In the genomic region with DNA sequence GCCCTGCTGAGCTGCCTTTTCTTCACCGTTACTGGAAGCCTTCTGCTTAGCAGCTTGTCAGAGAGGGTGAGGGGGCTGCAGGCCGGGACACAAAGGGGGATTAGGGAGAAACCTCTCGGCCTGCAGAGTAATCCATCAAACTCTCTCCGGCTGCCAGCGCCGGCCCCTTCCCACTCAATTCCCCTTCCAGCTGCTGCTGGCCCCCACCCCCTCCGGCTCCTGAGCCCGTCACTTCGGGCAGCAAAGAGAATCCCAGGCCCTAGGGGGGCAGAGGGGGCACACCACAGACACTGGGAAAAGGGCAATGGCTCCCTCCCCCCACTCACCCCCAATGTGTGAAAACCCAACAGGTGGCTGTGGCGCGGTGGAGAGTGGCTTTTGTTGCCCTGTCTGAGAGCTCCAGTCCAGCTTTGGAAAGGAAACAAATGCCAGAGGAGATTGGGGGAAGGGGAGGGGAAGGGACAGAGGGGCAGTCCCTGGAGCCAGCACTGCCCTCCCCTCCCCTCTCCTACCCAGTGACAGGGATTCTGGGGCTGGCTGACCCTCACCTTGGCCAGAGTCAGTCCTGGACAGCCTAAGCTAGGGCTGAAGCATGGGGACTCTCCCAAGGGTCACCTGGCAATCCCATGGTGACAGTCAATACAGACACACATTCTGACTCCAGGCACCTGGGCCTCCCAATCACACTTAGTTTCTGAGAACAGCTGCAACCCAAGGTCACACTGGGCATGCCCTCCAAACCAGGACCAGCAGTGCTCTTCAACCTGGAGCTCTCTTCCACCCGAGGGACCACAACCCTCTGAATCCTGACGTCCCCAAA, we compare ENCODE assay signal across 18 cellular contexts. TPM values are rescaled to one million over a fixed set of nuclear protein-coding genes. Genes with fewer than 3 reads are reported as not detected.
DNase-seq lines count a peak whose midpoint lies in the region; ATAC-seq, FAIRE-seq and TF ChIP-seq lines count a peak whose summit lies in the region.
"Had no signal": no experiment of that assay in that cellular context is flagged by ENCODE, and none has a peak within 500 bp of the region (broad histone marks: within the 10 kb centered on the region; RNA-seq: fewer than 3 reads in every experiment).

No MANE protein-coding gene starts in this region.

- in situ Hi-C loops in GM13977 (cut with MboI; ENCODE audit: low pct_unique_long_range_greater_than_20kb, low sequenced_read_pairs, unreplicated experiment): no loop called here

- H3K36me3 Mint-ChIP-seq in astrocyte (ENCODE audit: low read depth, unreplicated experiment) (no peaks in the 10 kb centered on the region), memory B cell (no peaks in the 10 kb centered on the region)
- H3K36me3 Mint-ChIP-seq: activated naive CD8-positive, alpha-beta T cell treated with anti-CD3 and anti-CD28 coated beads, Interleukin-2, amount 10 ng/mL, durations not matched to agents 7 days and 5 days had no signal

- no peaks in the 10 kb centered on the region for H3K9me3 ChIP-seq in astrocyte (ENCODE audit: insufficient read depth, low read depth, low read length)
- H3K9me3 ChIP-seq: colonic mucosa, uterus had no signal

- H3K4me1 Mint-ChIP-seq in astrocyte (ENCODE audit: low read depth, unreplicated experiment) (peaks cover 25% of the 10 kb centered on the region), memory B cell (peaks cover 55% of the 10 kb centered on the region)

- no peaks in the 10 kb centered on the region for H3K27me3 ChIP-seq in astrocyte (ENCODE audit: insufficient read depth, low read length)
- H3K27me3 ChIP-seq: colonic mucosa, uterus had no signal

- no peak overlapping the region for H3K27ac Mint-ChIP-seq in astrocyte (ENCODE audit: unreplicated experiment)
- peak overlapping the region; percentile 94 for H3K27ac Mint-ChIP-seq in memory B cell
- H3K27ac Mint-ChIP-seq: activated CD8-positive, alpha-beta T cell treated with anti-CD3 and anti-CD28 coated beads, Interleukin-2, amount 10 ng/mL, durations not matched to agents 7 days and 5 days; activated naive CD8-positive, alpha-beta T cell treated with anti-CD3 and anti-CD28 coated beads, Interleukin-2, amount 10 ng/mL, durations not matched to agents 7 days and 5 days had no signal

- peak; percentile 30 for ATAC-seq in Right ventricle myocardium inferior
- no peak for ATAC-seq in Right ventricle myocardium superior (ENCODE audit: poor library complexity)
- ATAC-seq in memory B cell (ENCODE audit: low read depth): no peak
- ATAC-seq: activated CD8-positive, alpha-beta T cell treated with anti-CD3 and anti-CD28 coated beads, Interleukin-2, amount 10 ng/mL, durations not matched to agents 7 days and 5 days had no signal

- H3K9me3 Mint-ChIP-seq in astrocyte (ENCODE audit: unreplicated experiment): no peaks in the 10 kb centered on the region
- H3K9me3 Mint-ChIP-seq in memory B cell: no peaks in the 10 kb centered on the region
- H3K9me3 Mint-ChIP-seq: activated naive CD8-positive, alpha-beta T cell treated with anti-CD3 and anti-CD28 coated beads, Interleukin-2, amount 10 ng/mL, durations not matched to agents 7 days and 5 days had no signal

- H3K27ac ChIP-seq in astrocyte (ENCODE audit: low read depth, low read length): no peak overlapping the region
- peak overlapping the region; percentile 92 for H3K27ac ChIP-seq in temporal lobe (ENCODE audit: low read depth, low read length)
- H3K27ac ChIP-seq: colonic mucosa, uterus had no signal

- FAIRE-seq in astrocyte (lab: Jason Lieb, UNC): no peak

- DNase-seq in Right ventricle myocardium inferior (ENCODE audit: missing footprints) (no peak), Right ventricle myocardium superior (no peak), astrocyte (ENCODE audit: low read depth) (no peak), memory B cell (ENCODE audit: low spot score in 2 of 2) (no peak), NCI-H187 (lab: John Stamatoyannopoulos, UW) (no peak), GF-D8 (lab: John Stamatoyannopoulos, UW) (no peak), GM13977 (ENCODE audit: low spot score) (no peak)
- DNase-seq: ACHN; activated CD8-positive, alpha-beta T cell treated with anti-CD3 and anti-CD28 coated beads, Interleukin-2, amount 10 ng/mL, durations not matched to agents 7 days and 5 days; activated naive CD8-positive, alpha-beta T cell treated with anti-CD3 and anti-CD28 coated beads, Interleukin-2, amount 10 ng/mL, durations not matched to agents 7 days and 5 days; colonic mucosa; DMS153; KBM-7; NCI-H1930; stimulated activated CD4-positive, alpha-beta T cell treated with anti-CD3 and anti-CD28 coated beads, Interleukin-15, amount 100 ng/mL, for 24 hours; T-helper 9 cell; uterus had no signal

- peaks cover 2% of the 10 kb centered on the region for H3K36me3 ChIP-seq in astrocyte (ENCODE audit: insufficient read depth, low read length)
- H3K36me3 ChIP-seq: colonic mucosa, uterus had no signal

- peaks cover 1% of the 10 kb centered on the region for H3K27me3 Mint-ChIP-seq in astrocyte (ENCODE audit: low read depth, unreplicated experiment)
- no peaks in the 10 kb centered on the region for H3K27me3 Mint-ChIP-seq in memory B cell

- no peak for TF ChIP-seq CTCF in astrocyte (IDR thresholded peaks at IDR 0.05; ENCODE audit: insufficient read depth, low read depth, low read length)
- no peak for TF ChIP-seq CTCF in GM13977 (IDR thresholded peaks at IDR 0.05; ENCODE audit: extremely low read depth, insufficient read depth, missing control alignments)

- peaks cover 18% of the 10 kb centered on the region for H3K79me2 ChIP-seq in astrocyte (ENCODE audit: insufficient read depth, low read length)

- no peak overlapping the region for H3K4me3 ChIP-seq in astrocyte (ENCODE audit: insufficient read depth, low read depth, low read length)
- H3K4me3 ChIP-seq: colonic mucosa, uterus had no signal

- H4K20me1 ChIP-seq in astrocyte (ENCODE audit: insufficient read depth, low read length): peaks cover 45% of the 10 kb centered on the region

- peaks cover 7% of the 10 kb centered on the region for H3K4me1 ChIP-seq in astrocyte (ENCODE audit: insufficient read depth, low read length)
- H3K4me1 ChIP-seq: uterus had no signal

- H2AFZ ChIP-seq in astrocyte (ENCODE audit: low read depth, low read length): no peak overlapping the region

- no peak overlapping the region for H3K9ac ChIP-seq in astrocyte (ENCODE audit: low read length)

- H3K4me2 ChIP-seq in astrocyte (ENCODE audit: low read length): no peak overlapping the region

- intact Hi-C loops in Right ventricle myocardium inferior (cut with DNase I): no loop called here
- intact Hi-C loops in Right ventricle myocardium superior (cut with DNase I): no loop called here

- H3K4me3 Mint-ChIP-seq in astrocyte (ENCODE audit: unreplicated experiment) (peak overlapping the region; percentile 57), memory B cell (peak overlapping the region; percentile 51)
- H3K4me3 Mint-ChIP-seq: activated CD8-positive, alpha-beta T cell treated with anti-CD3 and anti-CD28 coated beads, Interleukin-2, amount 10 ng/mL, durations not matched to agents 7 days and 5 days; activated naive CD8-positive, alpha-beta T cell treated with anti-CD3 and anti-CD28 coated beads, Interleukin-2, amount 10 ng/mL, durations not matched to agents 7 days and 5 days had no signal

RNA-seq across cellular contexts. Expression of gene SLC45A3, which starts 9.5 kb away (rescaled TPM):
- total RNA-seq in Right ventricle myocardium inferior (6.5 TPM), Right ventricle myocardium superior (6.9 TPM), astrocyte (6.8 and 7.1 TPM in 2 replicates), temporal lobe (1.2 TPM)

RNA-seq across cellular contexts. Expression of gene ELK4, which starts 39.0 kb away (rescaled TPM):
- total RNA-seq in Right ventricle myocardium inferior: 35.5 TPM
- total RNA-seq in Right ventricle myocardium superior: 31.1 TPM
- total RNA-seq in astrocyte: 28.4 and 31.3 TPM in 2 replicates
- 9.1 TPM for total RNA-seq in temporal lobe
